In genomic region chr1:19708558-19708957, GRCh38 we compare ENCODE assay signal across 25 cellular contexts. TPM values are rescaled to one million over a fixed set of nuclear protein-coding genes. Genes with fewer than 3 reads are reported as not detected.
"Had no signal": no experiment of that assay in that cellular context is flagged by ENCODE, and none has a peak within 500 bp of the region (broad histone marks: within the 10 kb centered on the region; RNA-seq: fewer than 3 reads in every experiment).

No MANE protein-coding gene starts in this region.

- H3K4me1 ChIP-seq: colonic mucosa, pancreas had no signal

- H3K9me3 Mint-ChIP-seq: immature natural killer cell; naive thymus-derived CD4-positive, alpha-beta T cell; stimulated activated effector memory CD8-positive, alpha-beta T cell treated with anti-CD3 and anti-CD28 coated beads, Interleukin-12 subunit alpha, Interleukin-12 subunit beta, amount 100 ng/mL, for 72 hours had no signal

- H3K27me3 Mint-ChIP-seq: naive thymus-derived CD4-positive, alpha-beta T cell; progenitor cell of endocrine pancreas had no signal

- H3K36me3 ChIP-seq: colonic mucosa, pancreas, vagina had no signal

- H3K4me3 Mint-ChIP-seq: immature natural killer cell; naive thymus-derived CD4-positive, alpha-beta T cell; stimulated activated effector memory CD8-positive, alpha-beta T cell treated with anti-CD3 and anti-CD28 coated beads, Interleukin-12 subunit alpha, Interleukin-12 subunit beta, amount 100 ng/mL, for 72 hours had no signal

- H3K27ac Mint-ChIP-seq: immature natural killer cell; progenitor cell of endocrine pancreas; stimulated activated effector memory CD8-positive, alpha-beta T cell treated with anti-CD3 and anti-CD28 coated beads, Interleukin-12 subunit alpha, Interleukin-12 subunit beta, amount 100 ng/mL, for 72 hours had no signal

- H3K9me3 ChIP-seq: colonic mucosa, esophagus squamous epithelium, gastroesophageal sphincter, pancreas, suprapubic skin, thyroid gland, upper lobe of left lung, vagina had no signal

- DNase-seq: colonic mucosa; dermis blood vessel endothelial cell; esophagus squamous epithelium; foreskin fibroblast; glutamatergic neuron; immature natural killer cell; left cardiac atrium; left ventricle myocardium superior; naive thymus-derived CD4-positive, alpha-beta T cell; occipital lobe; pancreas; stimulated activated CD4-positive, alpha-beta T cell treated with anti-CD3 and anti-CD28 coated beads, Interleukin-4, amount 100 ng/mL, for 1 hour; stimulated activated CD8-positive, alpha-beta memory T cell treated with anti-CD3 and anti-CD28 coated beads, Interleukin-4, amount 100 ng/mL, for 48 hours; stimulated activated naive CD8-positive, alpha-beta T cell treated with anti-CD3 and anti-CD28 coated beads, Interleukin-15, Interleukin-2, amounts not matched to agents 100 U/mL and 50 U/mL, for 24 hours; thyroid gland; upper lobe of left lung had no signal

- H3K4me1 Mint-ChIP-seq: immature natural killer cell had no signal

- ATAC-seq: gastroesophageal sphincter; left cardiac atrium; left ventricle myocardium superior; naive thymus-derived CD4-positive, alpha-beta T cell; pancreas; stimulated activated effector memory CD8-positive, alpha-beta T cell treated with anti-CD3 and anti-CD28 coated beads, Interleukin-12 subunit alpha, Interleukin-12 subunit beta, amount 100 ng/mL, for 72 hours; stimulated activated naive CD8-positive, alpha-beta T cell treated with anti-CD3 and anti-CD28 coated beads, Interleukin-15, Interleukin-2, amounts not matched to agents 100 U/mL and 50 U/mL, for 24 hours had no signal

- H3K27me3 ChIP-seq: colonic mucosa, esophagus squamous epithelium, gastroesophageal sphincter, pancreas, suprapubic skin, thyroid gland, upper lobe of left lung, vagina had no signal

- H3K27ac ChIP-seq: colonic mucosa, esophagus squamous epithelium, gastroesophageal sphincter, pancreas, suprapubic skin, thyroid gland, upper lobe of left lung, vagina had no signal

- H3K4me3 ChIP-seq: colonic mucosa, esophagus squamous epithelium, gastroesophageal sphincter, pancreas, suprapubic skin, thyroid gland, upper lobe of left lung, vagina had no signal

RNA-seq across cellular contexts. Expression of gene HTR6, which starts 43.9 kb away (rescaled TPM):
- total RNA-seq: colonic mucosa, dermis blood vessel endothelial cell, epithelial cell of proximal tubule, esophagus squamous epithelium, gastroesophageal sphincter, kidney, left cardiac atrium, left ventricle myocardium superior, lung microvascular endothelial cell, pancreas, progenitor cell of endocrine pancreas, renal cortical epithelial cell, thyroid gland, upper lobe of left lung, vagina had no signal
- polyA plus RNA-seq: immature natural killer cell, pancreas had no signal
